17 cellular contexts compared by ENCODE assay signal in genomic region chr18:9731380-9731779, GRCh38. TPM values are rescaled to one million over a fixed set of nuclear protein-coding genes. Genes with fewer than 3 reads are reported as not detected.
DNase-seq lines count a peak whose midpoint lies in the region; ATAC-seq and TF ChIP-seq lines count a peak whose summit lies in the region.
"Had no signal": no experiment of that assay in that cellular context is flagged by ENCODE, and none has a peak within 500 bp of the region (broad histone marks: within the 10 kb centered on the region; RNA-seq: fewer than 3 reads in every experiment).

No MANE protein-coding gene starts in this region.

- H3K4me3 Mint-ChIP-seq in stimulated activated naive B cell treated with anti-CD40 and anti-IgM and Interleukin-4, amounts not matched to agents 10 μg/mL and 1 μg/mL and 100 μg/mL, for 72 hours = no peak overlapping the region
- H3K4me3 Mint-ChIP-seq in Calu3 (ENCODE audit: low read depth, unreplicated experiment) = no peak overlapping the region
- H3K4me3 Mint-ChIP-seq: activated T-cell treated with anti-CD3 and anti-CD28 coated beads, Interleukin-2, amount 50 U/mL, for 24 hours; CD8-positive, alpha-beta T cell; naive B cell; stimulated activated naive CD8-positive, alpha-beta T cell treated with anti-CD3 and anti-CD28 coated beads, Interleukin-15, amount 100 ng/mL, for 72 hours had no signal

- no peak overlapping the region for H3K27ac Mint-ChIP-seq in stimulated activated naive B cell treated with anti-CD40 and anti-IgM and Interleukin-4, amounts not matched to agents 10 μg/mL and 1 μg/mL and 100 μg/mL, for 72 hours
- no peak overlapping the region for H3K27ac Mint-ChIP-seq in Calu3 (ENCODE audit: unreplicated experiment)
- H3K27ac Mint-ChIP-seq: activated T-cell treated with anti-CD3 and anti-CD28 coated beads, Interleukin-2, amount 50 U/mL, for 24 hours; CD8-positive, alpha-beta T cell; stimulated activated naive CD8-positive, alpha-beta T cell treated with anti-CD3 and anti-CD28 coated beads, Interleukin-15, amount 100 ng/mL, for 72 hours had no signal

- H3K27me3 Mint-ChIP-seq in stimulated activated naive B cell treated with anti-CD40 and anti-IgM and Interleukin-4, amounts not matched to agents 10 μg/mL and 1 μg/mL and 100 μg/mL, for 72 hours = peaks cover 5 to 8% of the 10 kb centered on the region in 2 donors
- H3K27me3 Mint-ChIP-seq in Calu3 (ENCODE audit: unreplicated experiment) = peaks cover 45% of the 10 kb centered on the region

- H3K9ac ChIP-seq in trophoblast cell (ENCODE audit: low read length) = no peak overlapping the region

- H4K12ac ChIP-seq in trophoblast cell (ENCODE audit: low read depth, low read length) = no peak overlapping the region

- DNase-seq in GM03348 (ENCODE audit: low spot score) (peak; percentile 57), RWPE1 (ENCODE audit: low spot score) (peak; percentile 81), fibroblast of gingiva (ENCODE audit: low read depth) (peak; percentile 26), trophoblast cell (peak; percentile 70 to 92), NCI-H1105 (lab: John Stamatoyannopoulos, UW) (no peak), superior temporal gyrus (ENCODE audit: extremely low spot score) (no peak), Calu3 (no peak)
- no peak for DNase-seq in stimulated activated naive B cell treated with anti-CD40 and anti-IgM and Interleukin-4, amounts not matched to agents 10 μg/mL and 1 μg/mL and 100 μg/mL, for 72 hours
- DNase-seq: activated T-cell treated with anti-CD3 and anti-CD28 coated beads, Interleukin-2, amount 50 U/mL, for 24 hours; aorta; KG1; naive B cell; NCI-H2081; retina; stimulated activated naive CD8-positive, alpha-beta T cell treated with anti-CD3 and anti-CD28 coated beads, Interleukin-15, amount 100 ng/mL, for 72 hours had no signal

- intact Hi-C loops in Calu3 (cut with micrococcal nuclease; ENCODE audit: unreplicated experiment) = no loop called here

- BruUV-seq in Calu3 (replicated peaks; lab: Mats Ljungman, UMichigan) = no TSS peak

- H2BK12ac ChIP-seq in trophoblast cell (ENCODE audit: low read length) = no peak overlapping the region

- H3K4me1 Mint-ChIP-seq in stimulated activated naive B cell treated with anti-CD40 and anti-IgM and Interleukin-4, amounts not matched to agents 10 μg/mL and 1 μg/mL and 100 μg/mL, for 72 hours = peaks cover 8 to 9% of the 10 kb centered on the region in 2 donors
- H3K4me1 Mint-ChIP-seq in Calu3 (ENCODE audit: low read depth, unreplicated experiment) = peaks cover 15% of the 10 kb centered on the region

- H3K36me3 Mint-ChIP-seq in stimulated activated naive B cell treated with anti-CD40 and anti-IgM and Interleukin-4, amounts not matched to agents 10 μg/mL and 1 μg/mL and 100 μg/mL, for 72 hours = peaks cover 6 to 14% of the 10 kb centered on the region in 2 donors
- H3K36me3 Mint-ChIP-seq in Calu3 (ENCODE audit: insufficient read depth, unreplicated experiment) = no peaks in the 10 kb centered on the region
- H3K36me3 Mint-ChIP-seq: CD8-positive, alpha-beta T cell; naive B cell had no signal

- H4K91ac ChIP-seq in trophoblast cell (ENCODE audit: low read depth, low read length) = no peak overlapping the region

- no peak overlapping the region for H3K18ac ChIP-seq in trophoblast cell (ENCODE audit: low read length)

- peak overlapping the region; percentile 71 for H3K27ac ChIP-seq in RWPE1
- H3K27ac ChIP-seq in trophoblast cell (ENCODE audit: low read depth, low read length) = no peak overlapping the region

- H2AK5ac ChIP-seq in trophoblast cell (ENCODE audit: low read length) = no peak overlapping the region

- TF ChIP-seq CTCF in RWPE1 (conservative IDR thresholded peaks at IDR 0.05; ENCODE audit: low read depth) = no peak
- TF ChIP-seq CTCF in Calu3 (IDR thresholded peaks at IDR 0.05; ENCODE audit: unreplicated experiment) = no peak

- H2AFZ ChIP-seq in trophoblast cell (ENCODE audit: insufficient read depth, low read length, poor library complexity) = no peak overlapping the region

- H3K4me1 ChIP-seq in trophoblast cell (ENCODE audit: control insufficient read depth in 1 of 2, insufficient read depth in 2 of 2, low read length in 2 of 2) = peaks cover 12 to 14% of the 10 kb centered on the region in 2 experiments

- H3K14ac ChIP-seq in trophoblast cell (ENCODE audit: low read length) = no peak overlapping the region

- peaks cover 30% of the 10 kb centered on the region for H3K79me2 ChIP-seq in trophoblast cell (ENCODE audit: control insufficient read depth, insufficient read depth, low read length, poor library complexity)

- H4K8ac ChIP-seq in trophoblast cell (ENCODE audit: low read depth, low read length) = no peak overlapping the region

- POLR2A ChIA-PET in RWPE1 (lab: Yijun Ruan, JAX; ENCODE audit: low non-redundant PET) = no interaction called here

- no peak overlapping the region for H3K4me3 ChIP-seq in trophoblast cell (ENCODE audit: low read depth, low read length)

- ATAC-seq in stimulated activated naive B cell treated with anti-CD40 and anti-IgM and Interleukin-4, amounts not matched to agents 10 μg/mL and 1 μg/mL and 100 μg/mL, for 72 hours (replicated peaks) = no peak
- ATAC-seq: activated CD4-positive, CD25-positive, alpha-beta regulatory T cell treated with anti-CD3 and anti-CD28 coated beads, Interleukin-2, amount 50 U/mL, for 24 hours; CD8-positive, alpha-beta T cell; stimulated activated naive CD8-positive, alpha-beta T cell treated with anti-CD3 and anti-CD28 coated beads, Interleukin-15, amount 100 ng/mL, for 72 hours had no signal

- CTCF ChIA-PET in RWPE1 (lab: Yijun Ruan, JAX) (no interaction called here), Calu3 (lab: Charles Lee) (interaction anchor here (0.6 kb wide), 1 partner anchor 49 kb away, joined by 3 read pairs; no protein-coding TSS in a partner anchor)

- no peak overlapping the region for H2BK5ac ChIP-seq in trophoblast cell (ENCODE audit: low read depth, low read length, poor library complexity)

- no peak overlapping the region for H2BK120ac ChIP-seq in trophoblast cell (ENCODE audit: insufficient read depth, low read length, poor library complexity)

- no peak overlapping the region for H3K4ac ChIP-seq in trophoblast cell (ENCODE audit: low read depth, low read length)

- no peaks in the 10 kb centered on the region for H3K79me1 ChIP-seq in trophoblast cell (ENCODE audit: low read length)

- H3K9me3 Mint-ChIP-seq in stimulated activated naive B cell treated with anti-CD40 and anti-IgM and Interleukin-4, amounts not matched to agents 10 μg/mL and 1 μg/mL and 100 μg/mL, for 72 hours = no peaks in the 10 kb centered on the region
- H3K9me3 Mint-ChIP-seq in Calu3 (ENCODE audit: low read depth, unreplicated experiment) = no peaks in the 10 kb centered on the region
- H3K9me3 Mint-ChIP-seq: activated T-cell treated with anti-CD3 and anti-CD28 coated beads, Interleukin-2, amount 50 U/mL, for 24 hours; CD8-positive, alpha-beta T cell; naive B cell; stimulated activated naive CD8-positive, alpha-beta T cell treated with anti-CD3 and anti-CD28 coated beads, Interleukin-15, amount 100 ng/mL, for 72 hours had no signal

- no peak overlapping the region for H3K23ac ChIP-seq in trophoblast cell (ENCODE audit: low read length)

- H3K4me2 ChIP-seq in trophoblast cell (ENCODE audit: low read length) = no peak overlapping the region

- peaks cover 33 to 42% of the 10 kb centered on the region in 2 experiments for H3K36me3 ChIP-seq in trophoblast cell (ENCODE audit: control insufficient read depth in 1 of 2, insufficient read depth in 2 of 2, low read length in 2 of 2)

- no peaks in the 10 kb centered on the region for H3K27me3 ChIP-seq in trophoblast cell (ENCODE audit: insufficient read depth, low read length)

- H3K9me3 ChIP-seq in trophoblast cell (ENCODE audit: insufficient read depth, low read depth, low read length) = no peaks in the 10 kb centered on the region

- no CpG with 5 or more reads among the region's 5 CpGs for WGBS in trophoblast cell (ENCODE audit: extremely low coverage, insufficient coverage, insufficient read length)

RNA-seq across cellular contexts. Expression of gene RAB31, which starts 23.3 kb away (rescaled TPM):
- polyA plus RNA-seq in trophoblast cell (2013) = 287 and 288 TPM in 2 replicates
- total RNA-seq in Calu3 (2022) = 1.9 and 2.3 TPM in 2 replicates

Comparison
In these comparisons a context has a peak if more than half of its experiments do, and no peak if none do; other contexts are left out.
1. DNase-seq: peak in GM03348 (single experiment), RWPE1 (single experiment), fibroblast of gingiva (single experiment) and trophoblast cell (2 of 2); none in stimulated activated naive B cell treated with anti-CD40 and anti-IgM and Interleukin-4, amounts not matched to agents 10 μg/mL and 1 μg/mL and 100 μg/mL, for 72 hours (single experiment), NCI-H1105 (single experiment), superior temporal gyrus (single experiment) and Calu3 (single experiment).